In the genomic region with DNA sequence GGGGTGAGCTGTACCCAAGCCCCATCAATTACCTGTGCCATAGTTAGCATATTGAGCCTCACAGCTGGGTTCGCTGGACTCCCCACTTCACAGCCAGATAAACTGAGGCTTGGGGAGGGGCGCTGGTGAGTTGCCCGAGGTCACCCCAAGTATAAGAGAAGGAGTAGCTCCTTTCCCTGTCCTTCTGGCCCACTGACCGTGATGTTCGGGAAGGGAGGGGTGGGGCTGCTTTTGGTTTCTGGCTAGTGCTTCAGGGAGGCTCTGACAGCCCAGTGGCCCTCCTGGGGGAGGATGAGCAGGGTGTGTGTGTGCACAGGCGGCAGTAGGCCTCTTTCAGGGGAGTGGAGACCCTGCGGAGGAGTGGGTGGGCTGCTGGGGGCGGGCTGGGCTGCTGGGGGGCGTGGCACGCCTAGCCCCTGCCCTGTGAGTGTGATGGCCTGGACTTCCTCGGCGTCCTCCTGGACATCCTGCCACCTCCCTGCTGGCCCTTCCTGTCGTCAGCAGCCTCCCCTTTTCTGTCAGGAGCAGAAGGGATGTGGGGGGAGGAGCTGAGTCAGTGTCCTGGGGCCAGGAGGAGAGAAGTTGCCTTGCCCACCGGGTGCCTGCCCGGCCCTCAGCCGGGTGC, we compare ENCODE assay signal across 8 cellular contexts. TPM values are rescaled to one million over a fixed set of nuclear protein-coding genes. Genes with fewer than 3 reads are reported as not detected.
DNase-seq lines count a peak whose midpoint lies in the region; ATAC-seq and TF ChIP-seq lines count a peak whose summit lies in the region.

No MANE protein-coding gene starts in this region.

- DNase-seq in CD4-positive, alpha-beta memory T cell = no peak
- no peak for DNase-seq in OCI-LY7 (ENCODE audit: low spot score)
- no peak for DNase-seq in dorsolateral prefrontal cortex
- DNase-seq in mesothelial cell of epicardium (ENCODE audit: low spot score in 2 of 2, unreplicated experiment in 2 of 2) = no peak
- DNase-seq in NCI-H2107 treated with DMSO at 0.1 percent for 48 hours (lab: John Stamatoyannopoulos, UW; ENCODE audit: unreplicated experiment) = no peak
- DNase-seq in NAMALWA (ENCODE audit: low spot score) = no peak
- DNase-seq in activated effector memory CD4-positive, alpha-beta T cell treated with anti-CD3 and anti-CD28 coated beads, Interleukin-2, amount 50 U/mL, for 16 hours = no peak

- no peaks in the 10 kb centered on the region for H3K36me3 ChIP-seq in CD4-positive, alpha-beta memory T cell (ENCODE audit: insufficient read depth, low read length)
- no peaks in the 10 kb centered on the region for H3K36me3 ChIP-seq in OCI-LY7 (ENCODE audit: insufficient read depth, low read length)

- H3K9me3 ChIP-seq in CD4-positive, alpha-beta memory T cell (ENCODE audit: control insufficient read depth in 1 of 2, low read length in 2 of 2) = no peaks in the 10 kb centered on the region
- no peaks in the 10 kb centered on the region for H3K9me3 ChIP-seq in OCI-LY7 (ENCODE audit: low read length)

- no TSS peak for BruUV-seq in OCI-LY7 (replicated peaks; lab: Mats Ljungman, UMichigan)

- CTCF ChIA-PET in CD4-positive, alpha-beta memory T cell (lab: Charles Lee; ENCODE audit: partially characterized antibody) = no interaction called here
- CTCF ChIA-PET in OCI-LY7 (lab: Charles Lee; ENCODE audit: unreplicated experiment) = no interaction called here

- H3K4me1 ChIP-seq in CD4-positive, alpha-beta memory T cell (ENCODE audit: insufficient read depth, low read length) = peaks cover 22% of the 10 kb centered on the region
- peaks cover 16% of the 10 kb centered on the region for H3K4me1 ChIP-seq in OCI-LY7 (ENCODE audit: insufficient read depth, low read length, poor library complexity, severe bottlenecking)

- peak overlapping the region; percentile 36 to 63 for H3K4me3 ChIP-seq in CD4-positive, alpha-beta memory T cell (ENCODE audit: low read length in 2 of 2)
- H3K4me3 ChIP-seq in OCI-LY7 (ENCODE audit: low read depth, low read length, poor library complexity, severe bottlenecking) (peak overlapping the region; percentile 100), dorsolateral prefrontal cortex (peak overlapping the region; percentile 49 to 91 (median 78))

- H3K79me2 ChIP-seq in OCI-LY7 (ENCODE audit: insufficient read depth, low read depth, low read length) = peaks cover 9% of the 10 kb centered on the region; the same call in 1 of the 2 replicates

- H3K27ac ChIP-seq in CD4-positive, alpha-beta memory T cell (ENCODE audit: low read depth, low read length) = peak overlapping the region; percentile 60
- H3K27ac ChIP-seq in OCI-LY7 (ENCODE audit: low read depth, low read length, poor library complexity, severe bottlenecking) = no peak overlapping the region
- H3K27ac ChIP-seq in dorsolateral prefrontal cortex = peak overlapping the region in 17 of 59 donors; percentile 20 to 90 (median 74)

- H3K27me3 ChIP-seq in CD4-positive, alpha-beta memory T cell (ENCODE audit: insufficient read depth, low read length) = no peaks in the 10 kb centered on the region
- H3K27me3 ChIP-seq in dorsolateral prefrontal cortex = peaks cover 0 to 5% (median 0%) of the 10 kb centered on the region in 45 donors

- H4K20me1 ChIP-seq in OCI-LY7 (ENCODE audit: insufficient read depth, low read length) = no peaks in the 10 kb centered on the region

- no peak overlapping the region for H2AFZ ChIP-seq in OCI-LY7 (ENCODE audit: low read length)

- H3K9me3 Mint-ChIP-seq in CD4-positive, alpha-beta memory T cell = no peaks in the 10 kb centered on the region
- no peaks in the 10 kb centered on the region for H3K9me3 Mint-ChIP-seq in mesothelial cell of epicardium

- H3K4me2 ChIP-seq in OCI-LY7 (ENCODE audit: low read length) = peak overlapping the region; percentile 97

- no peaks in the 10 kb centered on the region for H3K9me2 ChIP-seq in OCI-LY7 (ENCODE audit: insufficient read depth, low read length)

- ATAC-seq in HG02981 (IDR thresholded peaks at IDR 0.05; ENCODE audit: unreplicated experiment) = no peak

- peaks cover 0 to 2% of the 10 kb centered on the region in 2 donors for H3K36me3 Mint-ChIP-seq in CD4-positive, alpha-beta memory T cell
- H3K36me3 Mint-ChIP-seq in mesothelial cell of epicardium = no peaks in the 10 kb centered on the region

- TF ChIP-seq CTCF in OCI-LY7 (conservative IDR thresholded peaks at IDR 0.05; ENCODE audit: low read length) = no peak
- no peak for TF ChIP-seq CTCF in dorsolateral prefrontal cortex (IDR thresholded peaks at IDR 0.05 in 54 of 56, conservative IDR thresholded peaks at IDR 0.05 in 2 of 56; ENCODE audit: low read depth in 1 of 56, partially characterized antibody in 56 of 56)
- TF ChIP-seq CTCF in mesothelial cell of epicardium (IDR thresholded peaks at IDR 0.05; ENCODE audit: unreplicated experiment) = no peak

- no peaks in the 10 kb centered on the region for H3K27me3 Mint-ChIP-seq in CD4-positive, alpha-beta memory T cell
- no peaks in the 10 kb centered on the region for H3K27me3 Mint-ChIP-seq in mesothelial cell of epicardium (ENCODE audit: low read depth)

- H3K4me1 Mint-ChIP-seq in CD4-positive, alpha-beta memory T cell = peaks cover 6 to 31% (median 26%) of the 10 kb centered on the region in 4 donors
- peaks cover 71% of the 10 kb centered on the region for H3K4me1 Mint-ChIP-seq in mesothelial cell of epicardium

- peak overlapping the region; percentile 85 to 93 (median 92) for H3K4me3 Mint-ChIP-seq in CD4-positive, alpha-beta memory T cell
- peak overlapping the region; percentile 78 for H3K4me3 Mint-ChIP-seq in mesothelial cell of epicardium

- intact Hi-C loops in CD4-positive, alpha-beta memory T cell (cut with micrococcal nuclease) = loop anchor here (5.0 to 10.0 kb wide), 2 partner anchors 60 to 62 kb away; a partner anchor contains a TSS
- intact Hi-C loops in OCI-LY7 (cut with micrococcal nuclease; ENCODE audit: unreplicated experiment) = loop anchor here (5.0 kb wide), 1 partner anchor 60 kb away; a partner anchor contains a TSS
- intact Hi-C loops in dorsolateral prefrontal cortex (cut with DNase I) = loop anchor here in 1 of 2 donors (5.0 kb wide), 1 partner anchor 140 kb away; a partner anchor contains a TSS

- POLR2A ChIA-PET in CD4-positive, alpha-beta memory T cell (lab: Charles Lee; ENCODE audit: partially characterized antibody) = interaction anchor here (1.0 kb wide), 2 partner anchors 13 kb away, joined by 3 read pairs; no protein-coding TSS in a partner anchor
- POLR2A ChIA-PET in OCI-LY7 (lab: Charles Lee) = no interaction called here

- H3K27ac Mint-ChIP-seq in CD4-positive, alpha-beta memory T cell = peak overlapping the region; percentile 79 to 88 (median 86)
- peak overlapping the region; percentile 82 for H3K27ac Mint-ChIP-seq in mesothelial cell of epicardium

RNA-seq across cellular contexts. Expression of a gene that starts 50.4 kb away (rescaled TPM):
- total RNA-seq in CD4-positive, alpha-beta memory T cell = 10 to 100 TPM; 25.8 to 26.1 TPM
- polyA plus RNA-seq in CD4-positive, alpha-beta memory T cell = 10 to 100 TPM in 1 of 2 donors, 1 to 10 TPM in 1; 9.2 to 13.0 TPM
- total RNA-seq in OCI-LY7 (2014; rRNA removed; shearing (Covaris generic)) = 24.4 and 31.6 TPM in 2 replicates
- 30.6 and 31.1 TPM in 2 replicates for total RNA-seq in OCI-LY7 (2022)
- total RNA-seq in dorsolateral prefrontal cortex = 10 to 100 TPM in 114 of 120 experiments, 1 to 10 TPM in 6; 7.5 to 29.3 (median 14.5) TPM
- 69.2 to 76.1 TPM (median 71.4 TPM) in 3 replicates for total RNA-seq in mesothelial cell of epicardium

Comparison
In these comparisons a context has a peak if more than half of its experiments do, and no peak if none do; other contexts are left out.
1. H3K4me3 ChIP-seq: peak in every context shown above with its lines; median percentile 100 in OCI-LY7; 78 in dorsolateral prefrontal cortex; 50 in CD4-positive, alpha-beta memory T cell.